Comparison of ENCODE assay signal across 21 cellular contexts in genomic region chr2:104859310-104860130, GRCh38.
A peak's percentile ranks its signal among the peaks of the same experiment; 100 is the strongest.
DNase-seq lines count a peak whose midpoint lies in the region; ATAC-seq lines count a peak whose summit lies in the region.
"Had no signal": no experiment of that assay in that cellular context is flagged by ENCODE, and none has a peak within 500 bp of the region (broad histone marks: within the 10 kb centered on the region; RNA-seq: fewer than 3 reads in every experiment).

No MANE protein-coding gene starts in this region.

- peaks cover 91% of the 10 kb centered on the region for H3K27me3 ChIP-seq in iPS-20b (ENCODE audit: insufficient read depth, low read length)

- peak overlapping the region; percentile 14; the same call in 1 of the 2 replicates for H3K4me3 ChIP-seq in iPS-20b (ENCODE audit: low read length)
- H3K4me3 ChIP-seq: ascending aorta had no signal

- H3K4me1 ChIP-seq in iPS-20b (ENCODE audit: insufficient read depth, low read length), result 0 out of 2 replicates have a peak, but pooled peaks cover 3% of the 10 kb centered on the region
- H3K4me1 ChIP-seq: ascending aorta had no signal

- H3K9ac ChIP-seq in iPS-20b (ENCODE audit: low read depth, low read length), result no peak overlapping the region
- H3K9ac ChIP-seq: KMS-11 had no signal

- no peaks in the 10 kb centered on the region for H3K36me3 ChIP-seq in iPS-20b (ENCODE audit: insufficient read depth, low read depth, low read length)
- H3K36me3 ChIP-seq: ascending aorta had no signal

- peak; percentile 64 for DNase-seq in DMS 273 treated with DMSO at 0.1 percent for 48 hours (lab: John Stamatoyannopoulos, UW)
- peak; percentile 38 for DNase-seq in NCI-H345 treated with DMSO at 0.1 percent for 48 hours (lab: John Stamatoyannopoulos, UW; ENCODE audit: unreplicated experiment)
- DNase-seq in putamen (ENCODE audit: low spot score), result peak; percentile 50
- DNase-seq in T1000 (lab: John Stamatoyannopoulos, UW), result no peak
- DNase-seq in amniotic stem cell (lab: John Stamatoyannopoulos, UW), result no peak
- no peak for DNase-seq in RKO (ENCODE audit: low spot score)
- DNase-seq: activated CD4-positive, alpha-beta T cell treated with anti-CD3 and anti-CD28 coated beads, Interleukin-2, amount 50 U/mL, for 48 hours; activated naive CD4-positive, alpha-beta T cell treated with anti-CD3 and anti-CD28 coated beads, Interleukin-2, amount 10 ng/mL, durations not matched to agents 7 days and 5 days; cortex of kidney; left cardiac atrium; NCI-H2029 treated with DMSO at 0.1 percent for 48 hours; NCI-H510A treated with DMSO at 0.1 percent for 48 hours; occipital lobe; SIG-M5; T-helper 17 cell had no signal

- H3K9me3 ChIP-seq in iPS-20b (ENCODE audit: insufficient read depth, low read depth, low read length), result no peaks in the 10 kb centered on the region; the same call in 1 of the 2 replicates
- H3K9me3 ChIP-seq: ascending aorta had no signal

- H3K27ac ChIP-seq in iPS-20b (ENCODE audit: low read length), result no peak overlapping the region
- H3K27ac ChIP-seq: ascending aorta, KMS-11 had no signal

- no peak for ATAC-seq in HG02642 (IDR thresholded peaks at IDR 0.05; ENCODE audit: poor library complexity, unreplicated experiment)
- ATAC-seq: left cardiac atrium, sciatic nerve, T-helper 17 cell, WTC11 had no signal

Comparison
In these comparisons a context has a peak if more than half of its experiments do, and no peak if none do; other contexts are left out.
1. DNase-seq: peak in DMS 273 treated with DMSO at 0.1 percent for 48 hours (single experiment), NCI-H345 treated with DMSO at 0.1 percent for 48 hours (single experiment) and putamen (single experiment); none in T1000 (single experiment), amniotic stem cell (single experiment) and RKO (single experiment).